In genomic region chr4:88792268-88792781, GRCh38 we compare ENCODE assay signal across 8 cellular contexts.
DNase-seq lines count a peak whose midpoint lies in the region; ATAC-seq and TF ChIP-seq lines count a peak whose summit lies in the region.

No MANE protein-coding gene starts in this region.

- no peaks in the 10 kb centered on the region for H3K36me3 Mint-ChIP-seq in activated CD8-positive, alpha-beta T cell treated with anti-CD3 and anti-CD28 coated beads for 36 hours (ENCODE audit: low read depth)
- H3K36me3 Mint-ChIP-seq in activated CD8-positive, alpha-beta T cell treated with anti-CD3 and anti-CD28 coated beads, Interleukin-2, amount 10 ng/mL, durations not matched to agents 7 days and 5 days (ENCODE audit: low read depth) = peaks cover 3% of the 10 kb centered on the region
- H3K36me3 Mint-ChIP-seq in activated naive CD8-positive, alpha-beta T cell treated with anti-CD3 and anti-CD28 coated beads, Interleukin-2, amount 50 U/mL, for 24 hours (ENCODE audit: low read depth) = no peaks in the 10 kb centered on the region

- DNase-seq in activated CD8-positive, alpha-beta T cell treated with anti-CD3 and anti-CD28 coated beads for 36 hours = no peak
- DNase-seq in activated CD8-positive, alpha-beta T cell treated with anti-CD3 and anti-CD28 coated beads, Interleukin-2, amount 10 ng/mL, durations not matched to agents 7 days and 5 days = no peak
- DNase-seq in activated naive CD8-positive, alpha-beta T cell treated with anti-CD3 and anti-CD28 coated beads, Interleukin-2, amount 50 U/mL, for 24 hours = no peak
- DNase-seq in midbrain (lab: John Stamatoyannopoulos, UW) = peak; percentile 32
- DNase-seq in DMS153 (lab: John Stamatoyannopoulos, UW) = no peak
- DNase-seq in T-helper 9 cell = no peak
- no peak for DNase-seq in NCI-H1436 (lab: John Stamatoyannopoulos, UW)

- CTCF ChIA-PET in activated CD8-positive, alpha-beta T cell treated with anti-CD3 and anti-CD28 coated beads for 36 hours (lab: Charles Lee) = interaction anchor here (0.7 to 2.1 kb wide), 4 partner anchors 68 to 265 kb away, joined by 3 to 15 read pairs (median 3); no protein-coding TSS in a partner anchor
- CTCF ChIA-PET in activated CD8-positive, alpha-beta T cell treated with anti-CD3 and anti-CD28 coated beads, Interleukin-2, amount 10 ng/mL, durations not matched to agents 7 days and 5 days (lab: Charles Lee) = interaction anchor here (0.9 to 3.7 kb wide), 4 partner anchors 119 to 265 kb away, joined by 3 to 21 read pairs (median 6); no protein-coding TSS in a partner anchor

- POLR2A ChIA-PET in activated CD8-positive, alpha-beta T cell treated with anti-CD3 and anti-CD28 coated beads for 36 hours (lab: Charles Lee) = no interaction called here
- POLR2A ChIA-PET in activated CD8-positive, alpha-beta T cell treated with anti-CD3 and anti-CD28 coated beads, Interleukin-2, amount 10 ng/mL, durations not matched to agents 7 days and 5 days (lab: Charles Lee) = no interaction called here

- TF ChIP-seq CTCF in activated CD8-positive, alpha-beta T cell treated with anti-CD3 and anti-CD28 coated beads for 36 hours (IDR thresholded peaks at IDR 0.05) = no peak

- H3K27ac Mint-ChIP-seq in activated CD8-positive, alpha-beta T cell treated with anti-CD3 and anti-CD28 coated beads for 36 hours = no peak overlapping the region
- H3K27ac Mint-ChIP-seq in activated CD8-positive, alpha-beta T cell treated with anti-CD3 and anti-CD28 coated beads, Interleukin-2, amount 10 ng/mL, durations not matched to agents 7 days and 5 days = no peak overlapping the region
- no peak overlapping the region for H3K27ac Mint-ChIP-seq in activated naive CD8-positive, alpha-beta T cell treated with anti-CD3 and anti-CD28 coated beads, Interleukin-2, amount 50 U/mL, for 24 hours

- H3K4me3 Mint-ChIP-seq in activated CD8-positive, alpha-beta T cell treated with anti-CD3 and anti-CD28 coated beads for 36 hours = no peak overlapping the region
- H3K4me3 Mint-ChIP-seq in activated CD8-positive, alpha-beta T cell treated with anti-CD3 and anti-CD28 coated beads, Interleukin-2, amount 10 ng/mL, durations not matched to agents 7 days and 5 days = no peak overlapping the region
- H3K4me3 Mint-ChIP-seq in activated naive CD8-positive, alpha-beta T cell treated with anti-CD3 and anti-CD28 coated beads, Interleukin-2, amount 50 U/mL, for 24 hours = no peak overlapping the region

- no peaks in the 10 kb centered on the region for H3K27me3 Mint-ChIP-seq in activated CD8-positive, alpha-beta T cell treated with anti-CD3 and anti-CD28 coated beads for 36 hours
- peaks cover under 1% of the 10 kb centered on the region for H3K27me3 Mint-ChIP-seq in activated CD8-positive, alpha-beta T cell treated with anti-CD3 and anti-CD28 coated beads, Interleukin-2, amount 10 ng/mL, durations not matched to agents 7 days and 5 days (ENCODE audit: low read depth)
- H3K27me3 Mint-ChIP-seq in activated naive CD8-positive, alpha-beta T cell treated with anti-CD3 and anti-CD28 coated beads, Interleukin-2, amount 50 U/mL, for 24 hours = no peaks in the 10 kb centered on the region

- peaks cover 16% of the 10 kb centered on the region for H3K4me1 Mint-ChIP-seq in activated CD8-positive, alpha-beta T cell treated with anti-CD3 and anti-CD28 coated beads for 36 hours (ENCODE audit: low read depth)
- peaks cover 8% of the 10 kb centered on the region for H3K4me1 Mint-ChIP-seq in activated CD8-positive, alpha-beta T cell treated with anti-CD3 and anti-CD28 coated beads, Interleukin-2, amount 10 ng/mL, durations not matched to agents 7 days and 5 days (ENCODE audit: low read depth)
- peaks cover 10% of the 10 kb centered on the region for H3K4me1 Mint-ChIP-seq in activated naive CD8-positive, alpha-beta T cell treated with anti-CD3 and anti-CD28 coated beads, Interleukin-2, amount 50 U/mL, for 24 hours

- H3K9me3 Mint-ChIP-seq in activated CD8-positive, alpha-beta T cell treated with anti-CD3 and anti-CD28 coated beads for 36 hours = no peaks in the 10 kb centered on the region
- H3K9me3 Mint-ChIP-seq in activated CD8-positive, alpha-beta T cell treated with anti-CD3 and anti-CD28 coated beads, Interleukin-2, amount 10 ng/mL, durations not matched to agents 7 days and 5 days (ENCODE audit: insufficient read depth) = no peaks in the 10 kb centered on the region
- H3K9me3 Mint-ChIP-seq in activated naive CD8-positive, alpha-beta T cell treated with anti-CD3 and anti-CD28 coated beads, Interleukin-2, amount 50 U/mL, for 24 hours = no peaks in the 10 kb centered on the region

- peak; percentile 85 for ATAC-seq in activated CD8-positive, alpha-beta T cell treated with anti-CD3 and anti-CD28 coated beads for 36 hours
- no peak for ATAC-seq in activated CD8-positive, alpha-beta T cell treated with anti-CD3 and anti-CD28 coated beads, Interleukin-2, amount 10 ng/mL, durations not matched to agents 7 days and 5 days
- peak; percentile 76 for ATAC-seq in HG03064 (IDR thresholded peaks at IDR 0.05; ENCODE audit: low read depth, unreplicated experiment)
- peak; percentile 80 for ATAC-seq in activated naive CD8-positive, alpha-beta T cell treated with anti-CD3 and anti-CD28 coated beads, Interleukin-2, amount 50 U/mL, for 24 hours

- intact Hi-C loops in activated CD8-positive, alpha-beta T cell treated with anti-CD3 and anti-CD28 coated beads for 36 hours (cut with micrococcal nuclease) = loop anchor here (10.0 kb wide), 1 partner anchor 268 kb away; the partner anchor contains the start of gene PYURF
